29 cellular contexts compared by ENCODE assay signal in the genomic region with DNA sequence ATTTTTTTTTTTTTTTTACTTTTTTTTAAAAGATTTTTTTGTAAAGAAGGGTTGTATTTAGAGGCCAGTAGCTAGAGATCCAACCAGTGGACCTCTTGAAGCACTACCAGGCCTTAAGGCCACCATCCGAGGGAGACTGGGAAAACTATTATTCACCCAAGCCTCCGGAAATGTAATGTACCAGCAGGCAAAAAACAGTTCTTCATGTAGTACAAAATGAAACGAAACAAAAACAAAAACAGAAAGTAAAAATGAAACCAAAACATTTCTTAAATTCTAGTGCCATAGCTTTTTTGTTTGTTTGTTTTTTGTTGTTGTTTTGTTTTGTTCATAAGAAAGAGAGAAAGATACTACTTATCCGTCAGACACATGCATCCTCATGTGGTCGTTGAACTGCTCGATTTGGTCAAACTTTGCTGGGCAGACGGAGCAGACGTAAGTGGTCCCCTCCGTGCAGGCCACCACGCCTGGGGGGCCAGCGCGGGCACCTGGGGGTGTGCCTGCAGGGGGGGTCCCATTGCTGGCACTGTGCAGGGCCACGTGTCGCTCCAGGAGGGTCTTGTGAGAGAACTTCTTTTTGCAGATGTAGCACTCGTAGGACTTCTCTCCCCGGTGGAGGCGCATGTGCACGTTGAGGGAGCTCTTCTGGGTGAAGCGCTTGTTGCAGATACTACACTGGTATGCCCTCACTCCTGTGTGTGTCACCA. TPM values are rescaled to one million over a fixed set of nuclear protein-coding genes. Genes with fewer than 3 reads are reported as not detected.
DNase-seq lines count a peak whose midpoint lies in the region; ATAC-seq and TF ChIP-seq lines count a peak whose summit lies in the region.
"Had no signal": no experiment of that assay in that cellular context is flagged by ENCODE, and none has a peak within 500 bp of the region (broad histone marks: within the 10 kb centered on the region; RNA-seq: fewer than 3 reads in every experiment).

No MANE protein-coding gene starts in this region.

- no peak for ATAC-seq in activated naive CD8-positive, alpha-beta T cell treated with anti-CD3 and anti-CD28 coated beads, Interleukin-2, amount 10 ng/mL, durations not matched to agents 7 days and 5 days (ENCODE audit: low read depth)
- ATAC-seq in HG03439 (IDR thresholded peaks at IDR 0.05; ENCODE audit: unreplicated experiment) = no peak
- ATAC-seq: esophagus mucosa; gastrocnemius medialis; GM23338; naive thymus-derived CD4-positive, alpha-beta T cell; stimulated activated naive B cell treated with anti-CD40 and anti-IgM and Interleukin-4, amounts not matched to agents 10 μg/mL and 1 μg/mL and 100 μg/mL, for 72 hours had no signal

- peak overlapping the region; percentile 53 for H3K27ac Mint-ChIP-seq in activated naive CD8-positive, alpha-beta T cell treated with anti-CD3 and anti-CD28 coated beads, Interleukin-2, amount 10 ng/mL, durations not matched to agents 7 days and 5 days
- H3K27ac Mint-ChIP-seq in activated naive CD8-positive, alpha-beta T cell treated with anti-CD3 and anti-CD28 coated beads for 36 hours = no peak overlapping the region
- no peak overlapping the region for H3K27ac Mint-ChIP-seq in mesothelial cell of epicardium
- H3K27ac Mint-ChIP-seq: GM23338; stimulated activated naive B cell treated with anti-CD40 and anti-IgM and Interleukin-4, amounts not matched to agents 10 μg/mL and 1 μg/mL and 100 μg/mL, for 72 hours had no signal

- no peak for TF ChIP-seq EP300 in stomach (IDR thresholded peaks at IDR 0.05)

- no peaks in the 10 kb centered on the region for H3K36me3 ChIP-seq in OCI-LY3 (replicated peaks; ENCODE audit: low read depth, low read length)
- H3K36me3 ChIP-seq in spleen = peaks cover 0 to 40% (median 4%) of the 10 kb centered on the region in 6 donors
- H3K36me3 ChIP-seq in stomach = peaks cover 8 to 43% (median 35%) of the 10 kb centered on the region in 4 donors

- H3K79me2 ChIP-seq in OCI-LY3 (ENCODE audit: low read length) = no peaks in the 10 kb centered on the region

- DNase-seq in activated naive CD8-positive, alpha-beta T cell treated with anti-CD3 and anti-CD28 coated beads, Interleukin-2, amount 10 ng/mL, durations not matched to agents 7 days and 5 days = peak; percentile 21
- no peak for DNase-seq in activated naive CD8-positive, alpha-beta T cell treated with anti-CD3 and anti-CD28 coated beads for 36 hours
- DNase-seq in dermis blood vessel endothelial cell (peak; percentile 13), spleen (peak; percentile 81), mesothelial cell of epicardium (ENCODE audit: low spot score in 2 of 2, unreplicated experiment in 2 of 2) (no peak), stomach (no peak)
- DNase-seq: activated effector memory CD4-positive, alpha-beta T cell treated with anti-CD3 and anti-CD28 coated beads, Interleukin-2, amount 50 U/mL, for 16 hours; amygdala; gastrocnemius medialis; IMR-90; mesenchymal stem cell; naive thymus-derived CD4-positive, alpha-beta T cell; NCI-H146; NCI-H2171; NCI-H69; SJCRH30; stimulated activated naive B cell treated with anti-CD40 and anti-IgM and Interleukin-4, amounts not matched to agents 10 μg/mL and 1 μg/mL and 100 μg/mL, for 72 hours; tibial artery had no signal

- peak overlapping the region; percentile 44 for H3K4me3 Mint-ChIP-seq in activated naive CD8-positive, alpha-beta T cell treated with anti-CD3 and anti-CD28 coated beads, Interleukin-2, amount 10 ng/mL, durations not matched to agents 7 days and 5 days
- no peak overlapping the region for H3K4me3 Mint-ChIP-seq in activated naive CD8-positive, alpha-beta T cell treated with anti-CD3 and anti-CD28 coated beads for 36 hours
- H3K4me3 Mint-ChIP-seq in mesothelial cell of epicardium = no peak overlapping the region
- H3K4me3 Mint-ChIP-seq: CD14-positive monocyte; GM23338; stimulated activated naive B cell treated with anti-CD40 and anti-IgM and Interleukin-4, amounts not matched to agents 10 μg/mL and 1 μg/mL and 100 μg/mL, for 72 hours had no signal

- H2AFZ ChIP-seq in OCI-LY3 (ENCODE audit: low read depth, low read length) = no peak overlapping the region; the same call in 1 of the 2 replicates

- WGBS in spleen, 5 donors = 89 to 93% (median 91%) methylated on average over 19 of the region's 19 CpGs
- WGBS in stomach, 5 donors = 92 to 94% (median 94%) methylated on average over 19 of the region's 19 CpGs

- TF ChIP-seq POLR2A in spleen (IDR thresholded peaks at IDR 0.05) (no peak), stomach (IDR thresholded peaks at IDR 0.05) (no peak)

- H4K20me1 ChIP-seq in OCI-LY3 (ENCODE audit: insufficient read depth, low read length) = no peaks in the 10 kb centered on the region

- no peaks in the 10 kb centered on the region for H3K27me3 Mint-ChIP-seq in activated naive CD8-positive, alpha-beta T cell treated with anti-CD3 and anti-CD28 coated beads, Interleukin-2, amount 10 ng/mL, durations not matched to agents 7 days and 5 days
- H3K27me3 Mint-ChIP-seq in activated naive CD8-positive, alpha-beta T cell treated with anti-CD3 and anti-CD28 coated beads for 36 hours = no peaks in the 10 kb centered on the region
- no peaks in the 10 kb centered on the region for H3K27me3 Mint-ChIP-seq in mesothelial cell of epicardium (ENCODE audit: low read depth)
- H3K27me3 Mint-ChIP-seq: naive thymus-derived CD4-positive, alpha-beta T cell; stimulated activated naive B cell treated with anti-CD40 and anti-IgM and Interleukin-4, amounts not matched to agents 10 μg/mL and 1 μg/mL and 100 μg/mL, for 72 hours had no signal

- H3K9me3 ChIP-seq in OCI-LY3 (ENCODE audit: insufficient read depth, low read length) (no peaks in the 10 kb centered on the region), spleen (no peaks in the 10 kb centered on the region), stomach (no peaks in the 10 kb centered on the region)
- H3K9me3 ChIP-seq: gastrocnemius medialis, right atrium auricular region, SJCRH30, tibial artery had no signal

- no peak overlapping the region for H3K4me3 ChIP-seq in OCI-LY3 (ENCODE audit: low read length)
- H3K4me3 ChIP-seq in spleen = peak overlapping the region in 1 of 8 donors; percentile 19
- H3K4me3 ChIP-seq in stomach = no peak overlapping the region
- H3K4me3 ChIP-seq: cardiac muscle cell, gastrocnemius medialis, GM23338, right atrium auricular region, SJCRH30, tibial artery had no signal

- H3K27me3 ChIP-seq in OCI-LY3 (ENCODE audit: low read depth, low read length) (no peaks in the 10 kb centered on the region), spleen (replicated peaks in 1 of 7) (no peaks in the 10 kb centered on the region), stomach (no peaks in the 10 kb centered on the region)
- H3K27me3 ChIP-seq: cardiac muscle cell, gastrocnemius medialis, right atrium auricular region, SJCRH30, tibial artery had no signal

- POLR2A ChIA-PET in activated naive CD8-positive, alpha-beta T cell treated with anti-CD3 and anti-CD28 coated beads, Interleukin-2, amount 10 ng/mL, durations not matched to agents 7 days and 5 days (lab: Charles Lee) = interaction anchor here (1.0 kb wide), 2 partner anchors 107 to 125 kb away, joined by 3 to 4 read pairs; no protein-coding TSS in a partner anchor

- H3K9me3 Mint-ChIP-seq in activated naive CD8-positive, alpha-beta T cell treated with anti-CD3 and anti-CD28 coated beads, Interleukin-2, amount 10 ng/mL, durations not matched to agents 7 days and 5 days = peaks cover 1% of the 10 kb centered on the region
- peaks cover 3% of the 10 kb centered on the region for H3K9me3 Mint-ChIP-seq in activated naive CD8-positive, alpha-beta T cell treated with anti-CD3 and anti-CD28 coated beads for 36 hours
- H3K9me3 Mint-ChIP-seq in mesothelial cell of epicardium = no peaks in the 10 kb centered on the region
- H3K9me3 Mint-ChIP-seq: GM23338; stimulated activated naive B cell treated with anti-CD40 and anti-IgM and Interleukin-4, amounts not matched to agents 10 μg/mL and 1 μg/mL and 100 μg/mL, for 72 hours had no signal

- peak overlapping the region; percentile 10; the same call in 1 of the 2 replicates for H3K4me2 ChIP-seq in OCI-LY3 (ENCODE audit: low read length)
- H3K4me2 ChIP-seq: GM23338 had no signal

- H3K9ac ChIP-seq in OCI-LY3 (ENCODE audit: low read length) = no peak overlapping the region

- peaks cover 8% of the 10 kb centered on the region for H3K4me1 Mint-ChIP-seq in activated naive CD8-positive, alpha-beta T cell treated with anti-CD3 and anti-CD28 coated beads, Interleukin-2, amount 10 ng/mL, durations not matched to agents 7 days and 5 days
- H3K4me1 Mint-ChIP-seq in activated naive CD8-positive, alpha-beta T cell treated with anti-CD3 and anti-CD28 coated beads for 36 hours = peaks cover 32% of the 10 kb centered on the region
- H3K4me1 Mint-ChIP-seq in mesothelial cell of epicardium = no peaks in the 10 kb centered on the region
- H3K4me1 Mint-ChIP-seq: CD14-positive monocyte had no signal

- intact Hi-C loops in spleen (cut with DNase I; ENCODE audit: low total_unique reads) (no loop called here), stomach (cut with DNase I; ENCODE audit: low total_unique reads) (no loop called here)

- H3K27ac ChIP-seq in OCI-LY3 (ENCODE audit: low read length) = no peak overlapping the region
- peak overlapping the region; percentile 4 to 74 (median 52) for H3K27ac ChIP-seq in spleen
- peak overlapping the region in 1 of 5 donors; percentile 15 for H3K27ac ChIP-seq in stomach
- H3K27ac ChIP-seq: cardiac muscle cell, right atrium auricular region, SJCRH30, tibial artery, VCaP had no signal

- peaks cover 18% of the 10 kb centered on the region for H3K4me1 ChIP-seq in OCI-LY3 (ENCODE audit: low read length)
- peaks cover 0 to 22% (median 7%) of the 10 kb centered on the region in 6 donors for H3K4me1 ChIP-seq in spleen
- H3K4me1 ChIP-seq in stomach = no peaks in the 10 kb centered on the region
- H3K4me1 ChIP-seq: right atrium auricular region, SJCRH30, tibial artery had no signal

- H3K36me3 Mint-ChIP-seq in activated naive CD8-positive, alpha-beta T cell treated with anti-CD3 and anti-CD28 coated beads, Interleukin-2, amount 10 ng/mL, durations not matched to agents 7 days and 5 days = peaks cover 12% of the 10 kb centered on the region
- H3K36me3 Mint-ChIP-seq in activated naive CD8-positive, alpha-beta T cell treated with anti-CD3 and anti-CD28 coated beads for 36 hours = peaks cover 19% of the 10 kb centered on the region
- peaks cover 3% of the 10 kb centered on the region for H3K36me3 Mint-ChIP-seq in mesothelial cell of epicardium

- no peak for TF ChIP-seq CTCF in OCI-LY3 (IDR thresholded peaks at IDR 0.05; ENCODE audit: low read depth, low read length)
- no peak for TF ChIP-seq CTCF in spleen (IDR thresholded peaks at IDR 0.05 in 8 of 11, conservative IDR thresholded peaks at IDR 0.05 in 3 of 11)
- TF ChIP-seq CTCF in mesothelial cell of epicardium (IDR thresholded peaks at IDR 0.05; ENCODE audit: unreplicated experiment) = no peak
- no peak for TF ChIP-seq CTCF in stomach (IDR thresholded peaks at IDR 0.05)

RNA-seq across cellular contexts. Expression of a gene that starts 45.0 kb away (rescaled TPM):
- 10 to 100 TPM; 35.5 to 42.4 TPM for total RNA-seq in activated naive CD8-positive, alpha-beta T cell treated with anti-CD3 and anti-CD28 coated beads, Interleukin-2, amount 10 ng/mL, durations not matched to agents 7 days and 5 days
- 10 to 100 TPM; 12.9 to 16.4 TPM for total RNA-seq in activated naive CD8-positive, alpha-beta T cell treated with anti-CD3 and anti-CD28 coated beads for 36 hours
- total RNA-seq in dermis blood vessel endothelial cell (not detected in 2 replicates), spleen (10 to 100 TPM in 6 of 7 donors, 1 to 10 TPM in 1; 7.6 to 22.0 (median 11.6) TPM), mesothelial cell of epicardium (not detected in 3 replicates), stomach (1 to 10 TPM in 1 of 5 donors, under 1 TPM in 2, not detected in 2; 0.29 to 1.1 (median 0.58) TPM)
- polyA plus RNA-seq in spleen (1 to 10 TPM; 4.2 to 6.1 (median 4.3) TPM), stomach (1 to 10 TPM in 1 of 3 donors, under 1 TPM in 2; 0.25 to 1.2 (median 0.43) TPM)
- total RNA-seq: cardiac muscle cell, gastrocnemius medialis, IMR-90, MCF 10A, osteocyte had no signal
- polyA plus RNA-seq: AG04450, cardiac muscle cell, IMR-90 had no signal

Comparison
In these comparisons a context has a peak if more than half of its experiments do, and no peak if none do; other contexts are left out.
1. DNase-seq: peak in activated naive CD8-positive, alpha-beta T cell treated with anti-CD3 and anti-CD28 coated beads, Interleukin-2, amount 10 ng/mL, durations not matched to agents 7 days and 5 days (single experiment), dermis blood vessel endothelial cell (single experiment) and spleen (single experiment); none in activated naive CD8-positive, alpha-beta T cell treated with anti-CD3 and anti-CD28 coated beads for 36 hours (single experiment), mesothelial cell of epicardium (0 of 2) and stomach (single experiment).